Comparison of ENCODE assay signal across 32 cellular contexts in genomic region chr1:167061073-167061464, GRCh38. TPM values are rescaled to one million over a fixed set of nuclear protein-coding genes. Genes with fewer than 3 reads are reported as not detected.
A peak's percentile ranks its signal among the peaks of the same experiment; 100 is the strongest.
DNase-seq lines count a peak whose midpoint lies in the region; ATAC-seq, FAIRE-seq and TF ChIP-seq lines count a peak whose summit lies in the region.
"Had no signal": no experiment of that assay in that cellular context is flagged by ENCODE, and none has a peak within 500 bp of the region (broad histone marks: within the 10 kb centered on the region; RNA-seq: fewer than 3 reads in every experiment).

No MANE protein-coding gene starts in this region.

- no peak overlapping the region for H3K18ac ChIP-seq in mesenchymal stem cell (ENCODE audit: low read depth in 1 of 2, low read length in 2 of 2)

- H3K27ac ChIP-seq in HepG2 (ENCODE audit: extremely low read length, insufficient read depth, low read length) (no peak overlapping the region), right lobe of liver (no peak overlapping the region), K562 (ENCODE audit: extremely low read depth, low read depth, low read length) (no peak overlapping the region), esophagus muscularis mucosa (replicated peaks in 1 of 4) (no peak overlapping the region), mesenchymal stem cell (ENCODE audit: low read length, poor library complexity, severe bottlenecking) (no peak overlapping the region)
- H3K27ac ChIP-seq: BLaER1 had no signal

- BruUV-seq in HepG2 (replicated peaks; lab: Mats Ljungman, UMichigan) (no TSS peak), K562 (replicated peaks; lab: Mats Ljungman, UMichigan) (no TSS peak)

- POLR2A ChIA-PET in HepG2 (lab: Yijun Ruan, JAX) (no interaction called here), K562 (lab: Yijun Ruan, JAX) (interaction anchor here (0.6 to 3.7 kb wide), 3 partner anchors 10 to 151 kb away, joined by 3 to 11 read pairs (median 4); no protein-coding TSS in a partner anchor)

- no peak overlapping the region for H3K4ac ChIP-seq in mesenchymal stem cell (ENCODE audit: low read depth in 1 of 2, low read length in 2 of 2)

- H3K4me3 Mint-ChIP-seq in osteocyte (ENCODE audit: unreplicated experiment), result no peak overlapping the region
- H3K4me3 Mint-ChIP-seq: CD14-positive monocyte; CD4-positive, alpha-beta memory T cell; CD4-positive, CD25-positive, alpha-beta regulatory T cell; CD8-positive, alpha-beta memory T cell had no signal

- no peaks in the 10 kb centered on the region for H3K9me3 Mint-ChIP-seq in osteocyte (ENCODE audit: unreplicated experiment)
- H3K9me3 Mint-ChIP-seq: CD4-positive, alpha-beta memory T cell; CD4-positive, CD25-positive, alpha-beta regulatory T cell had no signal

- H2BK12ac ChIP-seq in mesenchymal stem cell (ENCODE audit: low read length in 2 of 2), result no peak overlapping the region

- 0 out of 2 replicates have a peak, but pooled peaks cover 12% of the 10 kb centered on the region for H3K4me1 ChIP-seq in HepG2 (ENCODE audit: insufficient read depth, low read length)
- H3K4me1 ChIP-seq in right lobe of liver, result peaks cover 0 to 3% (median 0%) of the 10 kb centered on the region in 4 donors
- peaks cover 4 to 10% of the 10 kb centered on the region in 2 experiments; a peak in 3 of 5 replicates for H3K4me1 ChIP-seq in K562 (replicated peaks in 1 of 2; ENCODE audit: control insufficient read depth in 2 of 2, insufficient read depth in 2 of 2, low read length in 2 of 2)
- H3K4me1 ChIP-seq in esophagus muscularis mucosa, result peaks cover 0 to 10% (median 7%) of the 10 kb centered on the region in 4 donors
- peaks cover 6% of the 10 kb centered on the region for H3K4me1 ChIP-seq in mesenchymal stem cell (ENCODE audit: control insufficient read depth, insufficient read depth, low read depth, low read length)
- H3K4me1 ChIP-seq: BE2C had no signal

- no peak overlapping the region for H3K4me3 ChIP-seq in HepG2 (replicated peaks in 1 of 3; ENCODE audit: insufficient read depth in 1 of 3, low read depth in 2 of 3, low read length in 3 of 3)
- H3K4me3 ChIP-seq in right lobe of liver, result no peak overlapping the region
- H3K4me3 ChIP-seq in K562, result no peak overlapping the region
- H3K4me3 ChIP-seq in esophagus muscularis mucosa, result no peak overlapping the region
- H3K4me3 ChIP-seq in mesenchymal stem cell (ENCODE audit: insufficient read depth in 1 of 2, low read depth in 1 of 2, low read length in 2 of 2), result no peak overlapping the region
- H3K4me3 ChIP-seq: BLaER1, GM12878 had no signal

- in situ Hi-C loops in HepG2 (cut with HindIII; ENCODE audit: extremely low pct_ligation_motif_present, low pct_unique_long_range_greater_than_20kb), result loop anchor here (10.0 kb wide), 2 partner anchors 144 to 474 kb away; no protein-coding TSS in a partner anchor
- in situ Hi-C loops in K562 (cut with MboI), result loop anchor here (10.0 kb wide), 1 partner anchor 634 kb away; no protein-coding TSS in a partner anchor

- H3K4me1 Mint-ChIP-seq in osteocyte (ENCODE audit: unreplicated experiment), result peaks cover 7% of the 10 kb centered on the region

- H2AK5ac ChIP-seq in mesenchymal stem cell (ENCODE audit: low read length, severe bottlenecking), result no peak overlapping the region

- no peak for TF ChIP-seq CTCF in HepG2 (CRISPR knock-in tag; IDR thresholded peaks at IDR 0.05)
- TF ChIP-seq CTCF in right lobe of liver (IDR thresholded peaks at IDR 0.05), result no peak
- TF ChIP-seq CTCF in K562 (IDR thresholded peaks at IDR 0.05 in 2 of 3, conservative IDR thresholded peaks at IDR 0.05 in 1 of 3; ENCODE audit: insufficient read depth in 2 of 3, low read depth in 1 of 3, low read length in 3 of 3), result no peak
- TF ChIP-seq CTCF in esophagus muscularis mucosa (IDR thresholded peaks at IDR 0.05), result no peak
- TF ChIP-seq CTCF in osteocyte (IDR thresholded peaks at IDR 0.05), result no peak

- WGBS in HepG2 (ENCODE audit: low lambda C conversion rate), result 61% methylated on average over 3 of the region's 3 CpGs
- 73% methylated on average over 3 of the region's 3 CpGs for WGBS in right lobe of liver (ENCODE audit: insufficient coverage, low coverage, low lambda C conversion rate, missing lambda C conversion rate)
- 8% methylated on average over 3 of the region's 3 CpGs for WGBS in K562 (ENCODE audit: insufficient coverage, low coverage, missing lambda C conversion rate)
- 95% methylated on average over 3 of the region's 3 CpGs for WGBS in esophagus muscularis mucosa
- WGBS in mesenchymal stem cell, result 90% methylated on average over 3 of the region's 3 CpGs

- no peak overlapping the region for H2BK15ac ChIP-seq in mesenchymal stem cell (ENCODE audit: low read depth, poor library complexity, severe bottlenecking)

- H2AFZ ChIP-seq in HepG2 (ENCODE audit: low read length) (no peak overlapping the region), K562 (ENCODE audit: low read depth, low read length) (no peak overlapping the region), mesenchymal stem cell (ENCODE audit: low read depth, low read length) (no peak overlapping the region)

- TF ChIP-seq EP300 in HepG2 (IDR thresholded peaks at IDR 0.05; ENCODE audit: low read depth in 2 of 2, low read length in 2 of 2), result no peak
- TF ChIP-seq EP300 in HepG2 (CRISPR knock-in tag; IDR thresholded peaks at IDR 0.05; ENCODE audit: borderline replicate concordance), result no peak
- no peak for TF ChIP-seq EP300 in K562 (IDR thresholded peaks at IDR 0.05; ENCODE audit: low read length)
- no peak for TF ChIP-seq EP300 in esophagus muscularis mucosa (IDR thresholded peaks at IDR 0.05)

- no peak for ATAC-seq in HepG2
- ATAC-seq in right lobe of liver, result no peak
- ATAC-seq in K562, result no peak

- FAIRE-seq in HepG2 (lab: Jason Lieb, UNC) (no peak), K562 (lab: Jason Lieb, UNC) (no peak)
- FAIRE-seq: A204.1, GM12878, GM12892, GM18507, GM19239 had no signal

- no peaks in the 10 kb centered on the region for H3K79me1 ChIP-seq in mesenchymal stem cell (replicated peaks; ENCODE audit: low read length, poor library complexity, severe bottlenecking)

- no peak overlapping the region for H3K4me2 ChIP-seq in HepG2 (ENCODE audit: low read depth, low read length)
- no peak overlapping the region for H3K4me2 ChIP-seq in K562 (ENCODE audit: insufficient read depth, low read length)
- H3K4me2 ChIP-seq in mesenchymal stem cell (ENCODE audit: low read length, poor library complexity, severe bottlenecking), result no peak overlapping the region
- H3K4me2 ChIP-seq: BLaER1 had no signal

- H3K36me3 Mint-ChIP-seq in osteocyte (ENCODE audit: unreplicated experiment), result no peaks in the 10 kb centered on the region
- H3K36me3 Mint-ChIP-seq: CD14-positive monocyte; CD4-positive, alpha-beta memory T cell had no signal

- no peak overlapping the region for H3K14ac ChIP-seq in mesenchymal stem cell (ENCODE audit: low read length in 2 of 2)

- no peak for DNase-seq in HepG2 (ENCODE audit: low spot score)
- DNase-seq in right lobe of liver, result no peak
- no peak for DNase-seq in K562 (ENCODE audit: extremely low read depth in 1 of 4, low spot score in 3 of 4)
- peak; percentile 53 for DNase-seq in esophagus muscularis mucosa (ENCODE audit: extremely low spot score)
- DNase-seq in osteocyte (ENCODE audit: extremely low spot score, unreplicated experiment), result peak; percentile 38
- no peak for DNase-seq in mesenchymal stem cell
- no peak for DNase-seq in NCI-H128 (lab: John Stamatoyannopoulos, UW; ENCODE audit: unreplicated experiment)
- no peak for DNase-seq in NOMO-1 treated with dmso at 0.1 percent for 144 hours (lab: John Stamatoyannopoulos, UW; ENCODE audit: unreplicated experiment)
- DNase-seq: 8988T; ACHN; BE2C; C1 segment of cervical spinal cord; CD4-positive, alpha-beta memory T cell; CD4-positive, CD25-positive, alpha-beta regulatory T cell; CD8-positive, alpha-beta memory T cell; COR-L47; DMS 273 treated with DMSO at 0.1 percent for 48 hours; DMS153; DMS79; DND-41; EL; GDM1 had no signal

- H3K27ac Mint-ChIP-seq in osteocyte (ENCODE audit: unreplicated experiment), result no peak overlapping the region
- H3K27ac Mint-ChIP-seq: CD4-positive, alpha-beta memory T cell; CD4-positive, CD25-positive, alpha-beta regulatory T cell had no signal

- TF ChIP-seq RAD21 in HepG2 (CRISPR knock-in tag; IDR thresholded peaks at IDR 0.05), result no peak
- no peak for TF ChIP-seq RAD21 in K562 (CRISPR knock-in tag; conservative IDR thresholded peaks at IDR 0.05 in 1 of 2, IDR thresholded peaks at IDR 0.05 in 1 of 2)

- no peaks in the 10 kb centered on the region for H3K9me1 ChIP-seq in K562 (ENCODE audit: control insufficient read depth, insufficient read depth, low read length)

- H4K20me1 ChIP-seq in HepG2 (ENCODE audit: insufficient read depth, low read length) (no peaks in the 10 kb centered on the region), K562 (replicated peaks; ENCODE audit: control insufficient read depth, insufficient read depth, low read length) (peaks cover 2% of the 10 kb centered on the region; the same call in 1 of the 2 replicates)
- H4K20me1 ChIP-seq: BLaER1 had no signal

- H2BK120ac ChIP-seq in mesenchymal stem cell (ENCODE audit: low read depth, low read length), result no peak overlapping the region

- no peak overlapping the region for H4K91ac ChIP-seq in mesenchymal stem cell (ENCODE audit: low read length)

- H3K23ac ChIP-seq in mesenchymal stem cell (ENCODE audit: low read length in 2 of 2), result no peak overlapping the region

- no peaks in the 10 kb centered on the region for H3K79me2 ChIP-seq in HepG2 (ENCODE audit: insufficient read depth, low read length)
- H3K79me2 ChIP-seq in K562 (ENCODE audit: control insufficient read depth, insufficient read depth, low read length), result no peaks in the 10 kb centered on the region

- H3K9ac ChIP-seq in HepG2 (ENCODE audit: insufficient read depth, low read depth, low read length) (no peak overlapping the region), K562 (ENCODE audit: insufficient read depth in 1 of 2, low read depth in 2 of 2, low read length in 2 of 2) (no peak overlapping the region), mesenchymal stem cell (ENCODE audit: low read length) (no peak overlapping the region)
- H3K9ac ChIP-seq: BLaER1 had no signal

- intact Hi-C loops in HepG2 (cut with micrococcal nuclease; ENCODE audit: unreplicated experiment), result no loop called here
- intact Hi-C loops in right lobe of liver (cut with DNase I), result loop anchor here (5.0 to 10.0 kb wide), 2 partner anchors 154 to 384 kb away; no protein-coding TSS in a partner anchor
- intact Hi-C loops in K562 (cut with micrococcal nuclease), result no loop called here
- intact Hi-C loops in esophagus muscularis mucosa (cut with DNase I), result no loop called here

- H3K9me3 ChIP-seq in HepG2 (ENCODE audit: low read length), result no peaks in the 10 kb centered on the region
- H3K9me3 ChIP-seq in right lobe of liver, result no peaks in the 10 kb centered on the region
- H3K9me3 ChIP-seq in K562 (replicated peaks; ENCODE audit: control insufficient read depth, insufficient read depth, low read depth, low read length), result no peaks in the 10 kb centered on the region
- no peaks in the 10 kb centered on the region for H3K9me3 ChIP-seq in esophagus muscularis mucosa
- no peaks in the 10 kb centered on the region for H3K9me3 ChIP-seq in mesenchymal stem cell (ENCODE audit: control insufficient read depth, low read length)
- H3K9me3 ChIP-seq: BE2C, BLaER1 had no signal

- TF ChIP-seq POLR2A in HepG2 (IDR thresholded peaks at IDR 0.05; ENCODE audit: insufficient read depth in 1 of 2, low read depth in 2 of 2, low read length in 2 of 2) (no peak), right lobe of liver (IDR thresholded peaks at IDR 0.05) (no peak), K562 (conservative IDR thresholded peaks at IDR 0.05) (no peak), esophagus muscularis mucosa (IDR thresholded peaks at IDR 0.05; ENCODE audit: low read depth) (no peak)

- CTCF ChIA-PET in HepG2 (lab: Yijun Ruan, JAX; ENCODE audit: low intra/inter-chr PET ratio, low total read pairs), result interaction anchor here (5.6 kb wide), 1 partner anchor 150 kb away, joined by 75 read pairs; no protein-coding TSS in a partner anchor
- CTCF ChIA-PET in K562 (lab: Yijun Ruan, JAX; ENCODE audit: low intra/inter-chr PET ratio), result interaction anchor here (0.9 kb wide), 1 partner anchor 480 kb away, joined by 4 read pairs; no protein-coding TSS in a partner anchor

- H3K36me3 ChIP-seq in HepG2 (replicated peaks in 1 of 2; ENCODE audit: control insufficient read depth in 1 of 2, insufficient read depth in 2 of 2, low read length in 2 of 2) (no peaks in the 10 kb centered on the region), right lobe of liver (no peaks in the 10 kb centered on the region), K562 (ENCODE audit: control insufficient read depth, insufficient read depth, low read length) (no peaks in the 10 kb centered on the region), esophagus muscularis mucosa (no peaks in the 10 kb centered on the region), mesenchymal stem cell (ENCODE audit: control insufficient read depth in 1 of 2, insufficient read depth in 2 of 2, low read depth in 1 of 2, low read length in 2 of 2) (no peaks in the 10 kb centered on the region)
- H3K36me3 ChIP-seq: BE2C, BLaER1 had no signal

- H3K27me3 ChIP-seq in HepG2 (ENCODE audit: control insufficient read depth in 1 of 2, insufficient read depth in 2 of 2, low read length in 2 of 2) (peaks cover 0 to 9% of the 10 kb centered on the region in 2 experiments; a peak in 1 of 5 replicates), right lobe of liver (no peaks in the 10 kb centered on the region), K562 (ENCODE audit: control insufficient read depth in 2 of 2, insufficient read depth in 2 of 2, low read length in 2 of 2) (peaks cover 12 to 32% of the 10 kb centered on the region in 2 experiments; a peak in 4 of 5 replicates), esophagus muscularis mucosa (peaks cover 0 to 12% (median 4%) of the 10 kb centered on the region in 4 donors), mesenchymal stem cell (ENCODE audit: control insufficient read depth in 1 of 2, insufficient read depth in 1 of 2, low read length in 2 of 2) (peaks cover 13 to 18% of the 10 kb centered on the region in 2 experiments)
- H3K27me3 ChIP-seq: BE2C, BLaER1 had no signal

- H2BK5ac ChIP-seq in mesenchymal stem cell (ENCODE audit: low read depth, low read length, poor library complexity, severe bottlenecking), result no peak overlapping the region

- no peak overlapping the region for H4K8ac ChIP-seq in mesenchymal stem cell (ENCODE audit: low read length)

- peaks cover 26% of the 10 kb centered on the region for H3K27me3 Mint-ChIP-seq in osteocyte (ENCODE audit: unreplicated experiment)
- H3K27me3 Mint-ChIP-seq: CD4-positive, alpha-beta memory T cell; CD4-positive, CD25-positive, alpha-beta regulatory T cell had no signal

RNA-seq across cellular contexts. Expression of gene GPA33, which starts 29.1 kb away (rescaled TPM):
- total RNA-seq in HepG2 (2016; rRNA removed; fragmentation: Illumina TruSeq; extraction: Trizol) (not detected in 2 replicates), right lobe of liver (under 1 TPM in 1 of 6 experiments, not detected in 5; 0.12 TPM), K562 (2014; rRNA removed) (not detected in 2 replicates), K562 (2014; rRNA removed; fragmentation: Illumina TruSeq; extraction: Trizol) (not detected in 2 replicates), K562 (2015; rRNA removed; fragmentation: Illumina TruSeq; extraction: Trizol) (not detected in 2 replicates), K562 (2021) (0.07 and 0.13 TPM in 2 replicates), esophagus muscularis mucosa (under 1 TPM in 1 of 4 donors, not detected in 3; 0.57 TPM), osteocyte (not detected in 2 replicates)
- not detected in 2 replicates for total RNA-seq in HepG2 (2016; cell fraction: cytosol; rRNA removed; fragmentation: Illumina TruSeq; extraction: Trizol; ENCODE audit: low read depth)
- total RNA-seq in HepG2 (2016; cell fraction: insoluble cytoplasmic fraction; rRNA removed; fragmentation: Illumina TruSeq; extraction: Trizol), result not detected in 2 replicates
- not detected in 2 replicates for total RNA-seq in HepG2 (2016; cell fraction: membrane; rRNA removed; fragmentation: Illumina TruSeq; extraction: Trizol)
- total RNA-seq in HepG2 (2016; cell fraction: nucleus; rRNA removed; fragmentation: Illumina TruSeq; extraction: Trizol), result not detected in 2 replicates
- polyA plus RNA-seq in HepG2 (2011; rRNA removed) (not detected in 2 replicates), K562 (2011; rRNA removed) (not detected in 2 replicates), K562 (2014; fragmentation: Illumina TruSeq; extraction: Trizol) (not detected in 2 replicates), K562 (2014; fragmentation: Nextera tagmentation; extraction: Ambion mirVana) (not detected), K562 (2014; rRNA removed) (not detected in 2 replicates)
- polyA plus RNA-seq in HepG2 (2011; cell fraction: cytosol; rRNA removed), result not detected in 2 replicates
- not detected in 2 replicates for polyA plus RNA-seq in HepG2 (2011; cell fraction: nucleus; rRNA removed)
- polyA plus RNA-seq in HepG2 (2012), result not detected in 2 replicates
- polyA plus RNA-seq in HepG2 (2016; cell fraction: cytosol; fragmentation: Illumina TruSeq; extraction: Trizol; ENCODE audit: low read depth), result not detected in 2 replicates
- polyA plus RNA-seq in HepG2 (2016; cell fraction: insoluble cytoplasmic fraction; fragmentation: Illumina TruSeq; extraction: Trizol; ENCODE audit: low read depth), result not detected in 2 replicates
- not detected in 2 replicates for polyA plus RNA-seq in HepG2 (2016; cell fraction: membrane; fragmentation: Illumina TruSeq; extraction: Trizol; ENCODE audit: low read depth)
- polyA plus RNA-seq in HepG2 (2016; cell fraction: nucleus; fragmentation: Illumina TruSeq; extraction: Trizol; ENCODE audit: insufficient read depth, low read depth), result not detected in 2 replicates
- not detected in 2 replicates for polyA minus RNA-seq in HepG2 (2011; rRNA and poly(A)+ RNA removed; ENCODE audit: low replicate concordance)
- polyA minus RNA-seq in HepG2 (2011; cell fraction: cytosol; rRNA and poly(A)+ RNA removed), result not detected in 2 replicates
- not detected in 2 replicates for polyA minus RNA-seq in HepG2 (2011; cell fraction: nucleus; rRNA and poly(A)+ RNA removed)
- not detected in 2 replicates for total RNA-seq in K562 (2011; cell fraction: chromatin; rRNA removed; ENCODE audit: low replicate concordance)
- not detected in 2 replicates for total RNA-seq in K562 (2011; cell fraction: nucleolus; rRNA removed)
- not detected in 2 replicates for total RNA-seq in K562 (2011; cell fraction: nucleoplasm; rRNA removed)
- polyA plus RNA-seq in K562 (2011; cell fraction: cytosol; rRNA removed), result not detected in 2 replicates
- polyA plus RNA-seq in K562 (2011; cell fraction: nucleus; rRNA removed), result not detected in 2 replicates
- not detected in 2 replicates for polyA plus RNA-seq in K562 (2012)
- polyA minus RNA-seq in K562 (2011; rRNA and poly(A)+ RNA removed), result not detected in 2 replicates
- polyA minus RNA-seq in K562 (2011; cell fraction: cytosol; rRNA and poly(A)+ RNA removed), result not detected in 2 replicates
- polyA minus RNA-seq in K562 (2011; cell fraction: nucleus; rRNA and poly(A)+ RNA removed), result not detected in 2 replicates
- polyA plus RNA-seq in mesenchymal stem cell (2013, experiment 1 of 2), result not detected
- polyA plus RNA-seq in mesenchymal stem cell (2013, experiment 2 of 2), result not detected
- total RNA-seq: A673, Daoy had no signal
- polyA plus RNA-seq: AG04450 had no signal

RNA-seq across cellular contexts. Expression of gene STYXL2, which starts 32.8 kb away (rescaled TPM):
- not detected in 2 replicates for total RNA-seq in HepG2 (2016; rRNA removed; fragmentation: Illumina TruSeq; extraction: Trizol)
- not detected in 2 replicates for total RNA-seq in HepG2 (2016; cell fraction: cytosol; rRNA removed; fragmentation: Illumina TruSeq; extraction: Trizol; ENCODE audit: low read depth)
- total RNA-seq in HepG2 (2016; cell fraction: insoluble cytoplasmic fraction; rRNA removed; fragmentation: Illumina TruSeq; extraction: Trizol), result not detected in 2 replicates
- not detected in 2 replicates for total RNA-seq in HepG2 (2016; cell fraction: membrane; rRNA removed; fragmentation: Illumina TruSeq; extraction: Trizol)
- total RNA-seq in HepG2 (2016; cell fraction: nucleus; rRNA removed; fragmentation: Illumina TruSeq; extraction: Trizol), result not detected in 2 replicates
- not detected in 2 replicates for polyA plus RNA-seq in HepG2 (2011; rRNA removed)
- polyA plus RNA-seq in HepG2 (2011; cell fraction: cytosol; rRNA removed), result not detected in 2 replicates
- polyA plus RNA-seq in HepG2 (2011; cell fraction: nucleus; rRNA removed), result not detected in 2 replicates
- polyA plus RNA-seq in HepG2 (2012), result not detected in 2 replicates
- not detected in 2 replicates for polyA plus RNA-seq in HepG2 (2016; cell fraction: cytosol; fragmentation: Illumina TruSeq; extraction: Trizol; ENCODE audit: low read depth)
- polyA plus RNA-seq in HepG2 (2016; cell fraction: insoluble cytoplasmic fraction; fragmentation: Illumina TruSeq; extraction: Trizol; ENCODE audit: low read depth), result not detected in 2 replicates
- not detected in 2 replicates for polyA plus RNA-seq in HepG2 (2016; cell fraction: membrane; fragmentation: Illumina TruSeq; extraction: Trizol; ENCODE audit: low read depth)
- polyA plus RNA-seq in HepG2 (2016; cell fraction: nucleus; fragmentation: Illumina TruSeq; extraction: Trizol; ENCODE audit: insufficient read depth, low read depth), result not detected in 2 replicates
- polyA minus RNA-seq in HepG2 (2011; rRNA and poly(A)+ RNA removed; ENCODE audit: low replicate concordance), result not detected in 2 replicates
- polyA minus RNA-seq in HepG2 (2011; cell fraction: cytosol; rRNA and poly(A)+ RNA removed), result not detected in 2 replicates
- polyA minus RNA-seq in HepG2 (2011; cell fraction: nucleus; rRNA and poly(A)+ RNA removed), result not detected in 2 replicates
- total RNA-seq in right lobe of liver, result under 1 TPM in 1 of 6 experiments, not detected in 5; 0.12 TPM
- total RNA-seq in K562 (2011; cell fraction: chromatin; rRNA removed; ENCODE audit: low replicate concordance), result not detected in 2 replicates
- not detected in 2 replicates for total RNA-seq in K562 (2011; cell fraction: nucleolus; rRNA removed)
- not detected in 2 replicates for total RNA-seq in K562 (2011; cell fraction: nucleoplasm; rRNA removed)
- total RNA-seq in K562 (2014; rRNA removed), result not detected in 2 replicates
- total RNA-seq in K562 (2014; rRNA removed; fragmentation: Illumina TruSeq; extraction: Trizol), result not detected in 2 replicates
- total RNA-seq in K562 (2015; rRNA removed; fragmentation: Illumina TruSeq; extraction: Trizol), result not detected in 2 replicates
- total RNA-seq in K562 (2021), result not detected in 2 replicates
- not detected in 2 replicates for polyA plus RNA-seq in K562 (2011; rRNA removed)
- polyA plus RNA-seq in K562 (2011; cell fraction: cytosol; rRNA removed), result not detected in 2 replicates
- polyA plus RNA-seq in K562 (2011; cell fraction: nucleus; rRNA removed), result not detected in 2 replicates
- polyA plus RNA-seq in K562 (2012), result not detected in 2 replicates
- not detected in 2 replicates for polyA plus RNA-seq in K562 (2014; fragmentation: Illumina TruSeq; extraction: Trizol)
- not detected for polyA plus RNA-seq in K562 (2014; fragmentation: Nextera tagmentation; extraction: Ambion mirVana)
- not detected in 2 replicates for polyA plus RNA-seq in K562 (2014; rRNA removed)
- not detected in 2 replicates for polyA minus RNA-seq in K562 (2011; rRNA and poly(A)+ RNA removed)
- not detected in 2 replicates for polyA minus RNA-seq in K562 (2011; cell fraction: cytosol; rRNA and poly(A)+ RNA removed)
- polyA minus RNA-seq in K562 (2011; cell fraction: nucleus; rRNA and poly(A)+ RNA removed), result not detected in 2 replicates
- under 1 TPM in 2 of 4 donors, not detected in 2; 0.32 to 0.46 TPM for total RNA-seq in esophagus muscularis mucosa
- total RNA-seq in osteocyte, result 0.70 and 0.86 TPM in 2 replicates
- polyA plus RNA-seq in mesenchymal stem cell (2013, experiment 1 of 2), result 0.03 TPM
- not detected for polyA plus RNA-seq in mesenchymal stem cell (2013, experiment 2 of 2)
- total RNA-seq: A673; CD4-positive, alpha-beta memory T cell; CD4-positive, CD25-positive, alpha-beta regulatory T cell; CD8-positive, alpha-beta memory T cell; Daoy had no signal
- polyA plus RNA-seq: AG04450; CD14-positive monocyte; CD4-positive, alpha-beta memory T cell; CD4-positive, CD25-positive, alpha-beta regulatory T cell; CD8-positive, alpha-beta memory T cell had no signal

Comparison
In these comparisons a context has a peak if more than half of its experiments do, and no peak if none do; other contexts are left out.
1. intact Hi-C loops: an anchor here in right lobe of liver (5.0 to 10.0 kb wide); none called in HepG2, K562 and esophagus muscularis mucosa.
2. DNase-seq: peak in esophagus muscularis mucosa (single experiment) and osteocyte (single experiment); none in HepG2 (single experiment), right lobe of liver (0 of 3), K562 (0 of 4), mesenchymal stem cell (single experiment), NCI-H128 (single experiment) and NOMO-1 treated with dmso at 0.1 percent for 144 hours (single experiment).
3. Of the 241 proteins assayed by ChIP-seq in both HepG2 and K562: peak only in HepG2: none; only in K562: ESRRA and NFE2; in both: none; in neither: 239.